ENCODE assay signal across 1 cellular context in the genomic region with DNA sequence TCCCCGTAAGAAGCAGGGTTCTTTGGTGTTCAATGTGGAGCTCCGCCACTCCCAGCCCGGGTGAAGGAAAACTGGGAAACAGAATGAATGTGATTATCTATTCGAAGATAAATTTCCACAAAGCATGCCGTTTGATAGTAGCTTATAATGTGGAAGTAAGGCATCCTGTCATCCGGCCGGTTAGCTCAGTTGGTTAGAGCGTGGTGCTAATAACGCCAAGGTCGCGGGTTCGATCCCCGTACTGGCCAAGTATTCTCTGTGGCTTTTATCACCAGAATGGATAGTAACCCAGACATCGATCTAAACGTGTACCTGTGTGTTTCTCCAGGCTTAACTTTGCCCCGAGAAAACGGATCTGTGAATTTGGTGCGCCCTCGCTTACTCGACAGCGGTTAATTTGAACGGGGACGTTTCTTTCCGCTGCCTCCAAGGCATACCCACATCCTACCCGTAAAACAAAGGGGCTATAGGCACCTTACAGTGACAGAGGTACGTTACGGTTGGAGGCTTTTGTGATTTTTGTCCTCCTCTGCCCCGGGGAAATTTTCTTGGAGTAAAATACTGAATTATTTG.
TF ChIP-seq lines count a peak whose summit lies in the region.

No MANE protein-coding gene starts in this region.

TF ChIP-seq in K562, 482 proteins besides CTCF, POLR2A, EP300 and RAD21 (continued from another document and continues in another):
- TF ChIP-seq, protein P1, sequence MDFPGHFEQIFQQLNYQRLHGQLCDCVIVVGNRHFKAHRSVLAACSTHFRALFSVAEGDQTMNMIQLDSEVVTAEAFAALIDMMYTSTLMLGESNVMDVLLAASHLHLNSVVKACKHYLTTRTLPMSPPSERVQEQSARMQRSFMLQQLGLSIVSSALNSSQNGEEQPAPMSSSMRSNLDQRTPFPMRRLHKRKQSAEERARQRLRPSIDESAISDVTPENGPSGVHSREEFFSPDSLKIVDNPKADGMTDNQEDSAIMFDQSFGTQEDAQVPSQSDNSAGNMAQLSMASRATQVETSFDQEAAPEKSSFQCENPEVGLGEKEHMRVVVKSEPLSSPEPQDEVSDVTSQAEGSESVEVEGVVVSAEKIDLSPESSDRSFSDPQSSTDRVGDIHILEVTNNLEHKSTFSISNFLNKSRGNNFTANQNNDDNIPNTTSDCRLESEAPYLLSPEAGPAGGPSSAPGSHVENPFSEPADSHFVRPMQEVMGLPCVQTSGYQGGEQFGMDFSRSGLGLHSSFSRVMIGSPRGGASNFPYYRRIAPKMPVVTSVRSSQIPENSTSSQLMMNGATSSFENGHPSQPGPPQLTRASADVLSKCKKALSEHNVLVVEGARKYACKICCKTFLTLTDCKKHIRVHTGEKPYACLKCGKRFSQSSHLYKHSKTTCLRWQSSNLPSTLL (IDR thresholded peaks at IDR 0.05), result peak; percentile 87
- TF ChIP-seq, protein P2, sequence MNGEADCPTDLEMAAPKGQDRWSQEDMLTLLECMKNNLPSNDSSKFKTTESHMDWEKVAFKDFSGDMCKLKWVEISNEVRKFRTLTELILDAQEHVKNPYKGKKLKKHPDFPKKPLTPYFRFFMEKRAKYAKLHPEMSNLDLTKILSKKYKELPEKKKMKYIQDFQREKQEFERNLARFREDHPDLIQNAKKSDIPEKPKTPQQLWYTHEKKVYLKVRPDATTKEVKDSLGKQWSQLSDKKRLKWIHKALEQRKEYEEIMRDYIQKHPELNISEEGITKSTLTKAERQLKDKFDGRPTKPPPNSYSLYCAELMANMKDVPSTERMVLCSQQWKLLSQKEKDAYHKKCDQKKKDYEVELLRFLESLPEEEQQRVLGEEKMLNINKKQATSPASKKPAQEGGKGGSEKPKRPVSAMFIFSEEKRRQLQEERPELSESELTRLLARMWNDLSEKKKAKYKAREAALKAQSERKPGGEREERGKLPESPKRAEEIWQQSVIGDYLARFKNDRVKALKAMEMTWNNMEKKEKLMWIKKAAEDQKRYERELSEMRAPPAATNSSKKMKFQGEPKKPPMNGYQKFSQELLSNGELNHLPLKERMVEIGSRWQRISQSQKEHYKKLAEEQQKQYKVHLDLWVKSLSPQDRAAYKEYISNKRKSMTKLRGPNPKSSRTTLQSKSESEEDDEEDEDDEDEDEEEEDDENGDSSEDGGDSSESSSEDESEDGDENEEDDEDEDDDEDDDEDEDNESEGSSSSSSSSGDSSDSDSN (IDR thresholded peaks at IDR 0.05; ENCODE audit: borderline replicate concordance in 1 of 2, low read depth in 2 of 2, low read length in 2 of 2), result peak; percentile 64 to 92; a peak in 3 of 4 replicates
- 0 out of 2 replicates have a peak, but pooled peaks have one; percentile 34 for TF ChIP-seq CC2D1A (IDR thresholded peaks at IDR 0.05)
- 0 out of 2 replicates have a peak, but pooled peaks have one; percentile 62 for TF ChIP-seq PTBP1 (IDR thresholded peaks at IDR 0.05; ENCODE audit: low read depth, low read length)
- TF ChIP-seq, protein P3, sequence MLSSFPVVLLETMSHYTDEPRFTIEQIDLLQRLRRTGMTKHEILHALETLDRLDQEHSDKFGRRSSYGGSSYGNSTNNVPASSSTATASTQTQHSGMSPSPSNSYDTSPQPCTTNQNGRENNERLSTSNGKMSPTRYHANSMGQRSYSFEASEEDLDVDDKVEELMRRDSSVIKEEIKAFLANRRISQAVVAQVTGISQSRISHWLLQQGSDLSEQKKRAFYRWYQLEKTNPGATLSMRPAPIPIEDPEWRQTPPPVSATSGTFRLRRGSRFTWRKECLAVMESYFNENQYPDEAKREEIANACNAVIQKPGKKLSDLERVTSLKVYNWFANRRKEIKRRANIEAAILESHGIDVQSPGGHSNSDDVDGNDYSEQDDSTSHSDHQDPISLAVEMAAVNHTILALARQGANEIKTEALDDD (IDR thresholded peaks at IDR 0.05), result peak; percentile 98
- TF ChIP-seq PHF20 (IDR thresholded peaks at IDR 0.05; ENCODE audit: partially characterized antibody), result peak; percentile 77
- peak; percentile 94 for TF ChIP-seq MTA1 (IDR thresholded peaks at IDR 0.05; ENCODE audit: borderline replicate concordance)
- peak; percentile 15; the same call in 1 of the 2 replicates for TF ChIP-seq SIN3B (IDR thresholded peaks at IDR 0.05; ENCODE audit: low read depth)
- no peak for TF ChIP-seq PCBP1 (IDR thresholded peaks at IDR 0.05; ENCODE audit: low read depth, low read length, poor library complexity, severe bottlenecking)
- TF ChIP-seq ZNF263 (CRISPR knock-in tag; IDR thresholded peaks at IDR 0.05; ENCODE audit: borderline replicate concordance), result peak; percentile 47; the same call in 1 of the 2 replicates
- TF ChIP-seq, protein P4, sequence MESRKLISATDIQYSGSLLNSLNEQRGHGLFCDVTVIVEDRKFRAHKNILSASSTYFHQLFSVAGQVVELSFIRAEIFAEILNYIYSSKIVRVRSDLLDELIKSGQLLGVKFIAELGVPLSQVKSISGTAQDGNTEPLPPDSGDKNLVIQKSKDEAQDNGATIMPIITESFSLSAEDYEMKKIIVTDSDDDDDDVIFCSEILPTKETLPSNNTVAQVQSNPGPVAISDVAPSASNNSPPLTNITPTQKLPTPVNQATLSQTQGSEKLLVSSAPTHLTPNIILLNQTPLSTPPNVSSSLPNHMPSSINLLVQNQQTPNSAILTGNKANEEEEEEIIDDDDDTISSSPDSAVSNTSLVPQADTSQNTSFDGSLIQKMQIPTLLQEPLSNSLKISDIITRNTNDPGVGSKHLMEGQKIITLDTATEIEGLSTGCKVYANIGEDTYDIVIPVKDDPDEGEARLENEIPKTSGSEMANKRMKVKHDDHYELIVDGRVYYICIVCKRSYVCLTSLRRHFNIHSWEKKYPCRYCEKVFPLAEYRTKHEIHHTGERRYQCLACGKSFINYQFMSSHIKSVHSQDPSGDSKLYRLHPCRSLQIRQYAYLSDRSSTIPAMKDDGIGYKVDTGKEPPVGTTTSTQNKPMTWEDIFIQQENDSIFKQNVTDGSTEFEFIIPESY (CRISPR knock-in tag; IDR thresholded peaks at IDR 0.05), result peak; percentile 90
- TF ChIP-seq, protein P5, sequence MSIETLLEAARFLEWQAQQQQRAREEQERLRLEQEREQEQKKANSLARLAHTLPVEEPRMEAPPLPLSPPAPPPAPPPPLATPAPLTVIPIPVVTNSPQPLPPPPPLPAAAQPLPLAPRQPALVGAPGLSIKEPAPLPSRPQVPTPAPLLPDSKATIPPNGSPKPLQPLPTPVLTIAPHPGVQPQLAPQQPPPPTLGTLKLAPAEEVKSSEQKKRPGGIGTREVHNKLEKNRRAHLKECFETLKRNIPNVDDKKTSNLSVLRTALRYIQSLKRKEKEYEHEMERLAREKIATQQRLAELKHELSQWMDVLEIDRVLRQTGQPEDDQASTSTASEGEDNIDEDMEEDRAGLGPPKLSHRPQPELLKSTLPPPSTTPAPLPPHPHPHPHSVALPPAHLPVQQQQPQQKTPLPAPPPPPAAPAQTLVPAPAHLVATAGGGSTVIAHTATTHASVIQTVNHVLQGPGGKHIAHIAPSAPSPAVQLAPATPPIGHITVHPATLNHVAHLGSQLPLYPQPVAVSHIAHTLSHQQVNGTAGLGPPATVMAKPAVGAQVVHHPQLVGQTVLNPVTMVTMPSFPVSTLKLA (conservative IDR thresholded peaks at IDR 0.05), result peak in 1 of 2 experiments; percentile 57
- peak; percentile 76 for TF ChIP-seq RBM25 (IDR thresholded peaks at IDR 0.05; ENCODE audit: low read depth, low read length, severe bottlenecking)
- TF ChIP-seq, protein P6, sequence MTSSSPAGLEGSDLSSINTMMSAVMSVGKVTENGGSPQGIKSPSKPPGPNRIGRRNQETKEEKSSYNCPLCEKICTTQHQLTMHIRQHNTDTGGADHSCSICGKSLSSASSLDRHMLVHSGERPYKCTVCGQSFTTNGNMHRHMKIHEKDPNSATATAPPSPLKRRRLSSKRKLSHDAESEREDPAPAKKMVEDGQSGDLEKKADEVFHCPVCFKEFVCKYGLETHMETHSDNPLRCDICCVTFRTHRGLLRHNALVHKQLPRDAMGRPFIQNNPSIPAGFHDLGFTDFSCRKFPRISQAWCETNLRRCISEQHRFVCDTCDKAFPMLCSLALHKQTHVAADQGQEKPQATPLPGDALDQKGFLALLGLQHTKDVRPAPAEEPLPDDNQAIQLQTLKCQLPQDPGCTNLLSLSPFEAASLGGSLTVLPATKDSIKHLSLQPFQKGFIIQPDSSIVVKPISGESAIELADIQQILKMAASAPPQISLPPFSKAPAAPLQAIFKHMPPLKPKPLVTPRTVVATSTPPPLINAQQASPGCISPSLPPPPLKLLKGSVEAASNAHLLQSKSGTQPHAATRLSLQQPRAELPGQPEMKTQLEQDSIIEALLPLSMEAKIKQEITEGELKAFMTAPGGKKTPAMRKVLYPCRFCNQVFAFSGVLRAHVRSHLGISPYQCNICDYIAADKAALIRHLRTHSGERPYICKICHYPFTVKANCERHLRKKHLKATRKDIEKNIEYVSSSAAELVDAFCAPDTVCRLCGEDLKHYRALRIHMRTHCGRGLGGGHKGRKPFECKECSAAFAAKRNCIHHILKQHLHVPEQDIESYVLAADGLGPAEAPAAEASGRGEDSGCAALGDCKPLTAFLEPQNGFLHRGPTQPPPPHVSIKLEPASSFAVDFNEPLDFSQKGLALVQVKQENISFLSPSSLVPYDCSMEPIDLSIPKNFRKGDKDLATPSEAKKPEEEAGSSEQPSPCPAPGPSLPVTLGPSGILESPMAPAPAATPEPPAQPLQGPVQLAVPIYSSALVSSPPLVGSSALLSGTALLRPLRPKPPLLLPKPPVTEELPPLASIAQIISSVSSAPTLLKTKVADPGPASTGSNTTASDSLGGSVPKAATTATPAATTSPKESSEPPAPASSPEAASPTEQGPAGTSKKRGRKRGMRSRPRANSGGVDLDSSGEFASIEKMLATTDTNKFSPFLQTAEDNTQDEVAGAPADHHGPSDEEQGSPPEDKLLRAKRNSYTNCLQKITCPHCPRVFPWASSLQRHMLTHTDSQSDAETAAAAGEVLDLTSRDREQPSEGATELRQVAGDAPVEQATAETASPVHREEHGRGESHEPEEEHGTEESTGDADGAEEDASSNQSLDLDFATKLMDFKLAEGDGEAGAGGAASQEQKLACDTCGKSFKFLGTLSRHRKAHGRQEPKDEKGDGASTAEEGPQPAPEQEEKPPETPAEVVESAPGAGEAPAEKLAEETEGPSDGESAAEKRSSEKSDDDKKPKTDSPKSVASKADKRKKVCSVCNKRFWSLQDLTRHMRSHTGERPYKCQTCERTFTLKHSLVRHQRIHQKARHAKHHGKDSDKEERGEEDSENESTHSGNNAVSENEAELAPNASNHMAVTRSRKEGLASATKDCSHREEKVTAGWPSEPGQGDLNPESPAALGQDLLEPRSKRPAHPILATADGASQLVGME (CRISPR knock-in tag; IDR thresholded peaks at IDR 0.05), result no peak
- peak in 1 of 2 experiments; percentile 83 for TF ChIP-seq NCOA2 (IDR thresholded peaks at IDR 0.05; ENCODE audit: partially characterized antibody in 2 of 2)
- TF ChIP-seq, protein P7, sequence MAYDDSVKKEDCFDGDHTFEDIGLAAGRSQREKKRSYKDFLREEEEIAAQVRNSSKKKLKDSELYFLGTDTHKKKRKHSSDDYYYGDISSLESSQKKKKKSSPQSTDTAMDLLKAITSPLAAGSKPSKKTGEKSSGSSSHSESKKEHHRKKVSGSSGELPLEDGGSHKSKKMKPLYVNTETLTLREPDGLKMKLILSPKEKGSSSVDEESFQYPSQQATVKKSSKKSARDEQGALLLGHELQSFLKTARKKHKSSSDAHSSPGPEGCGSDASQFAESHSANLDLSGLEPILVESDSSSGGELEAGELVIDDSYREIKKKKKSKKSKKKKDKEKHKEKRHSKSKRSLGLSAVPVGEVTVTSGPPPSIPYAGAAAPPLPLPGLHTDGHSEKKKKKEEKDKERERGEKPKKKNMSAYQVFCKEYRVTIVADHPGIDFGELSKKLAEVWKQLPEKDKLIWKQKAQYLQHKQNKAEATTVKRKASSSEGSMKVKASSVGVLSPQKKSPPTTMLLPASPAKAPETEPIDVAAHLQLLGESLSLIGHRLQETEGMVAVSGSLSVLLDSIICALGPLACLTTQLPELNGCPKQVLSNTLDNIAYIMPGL (CRISPR knock-in tag; IDR thresholded peaks at IDR 0.05), result peak; percentile 94; the same call in 1 of the 2 replicates
- peak; percentile 61; the same call in 1 of the 2 replicates for TF ChIP-seq FOXP1 (CRISPR knock-in tag; IDR thresholded peaks at IDR 0.05)
- TF ChIP-seq ZNF253 (CRISPR knock-in tag; conservative IDR thresholded peaks at IDR 0.05), result peak; percentile 80; the same call in 1 of the 2 replicates
- peak; percentile 79 for TF ChIP-seq CREM (IDR thresholded peaks at IDR 0.05; ENCODE audit: low read depth)
- TF ChIP-seq NR2C2 (CRISPR knock-in tag; IDR thresholded peaks at IDR 0.05), result peak; percentile 58
- TF ChIP-seq NR2C2 (tag; IDR thresholded peaks at IDR 0.05), result peak; percentile 70
- peak; percentile 21 for TF ChIP-seq ZBTB1 (CRISPR knock-in tag; IDR thresholded peaks at IDR 0.05; ENCODE audit: borderline replicate concordance, low read depth)
- TF ChIP-seq, protein P8, sequence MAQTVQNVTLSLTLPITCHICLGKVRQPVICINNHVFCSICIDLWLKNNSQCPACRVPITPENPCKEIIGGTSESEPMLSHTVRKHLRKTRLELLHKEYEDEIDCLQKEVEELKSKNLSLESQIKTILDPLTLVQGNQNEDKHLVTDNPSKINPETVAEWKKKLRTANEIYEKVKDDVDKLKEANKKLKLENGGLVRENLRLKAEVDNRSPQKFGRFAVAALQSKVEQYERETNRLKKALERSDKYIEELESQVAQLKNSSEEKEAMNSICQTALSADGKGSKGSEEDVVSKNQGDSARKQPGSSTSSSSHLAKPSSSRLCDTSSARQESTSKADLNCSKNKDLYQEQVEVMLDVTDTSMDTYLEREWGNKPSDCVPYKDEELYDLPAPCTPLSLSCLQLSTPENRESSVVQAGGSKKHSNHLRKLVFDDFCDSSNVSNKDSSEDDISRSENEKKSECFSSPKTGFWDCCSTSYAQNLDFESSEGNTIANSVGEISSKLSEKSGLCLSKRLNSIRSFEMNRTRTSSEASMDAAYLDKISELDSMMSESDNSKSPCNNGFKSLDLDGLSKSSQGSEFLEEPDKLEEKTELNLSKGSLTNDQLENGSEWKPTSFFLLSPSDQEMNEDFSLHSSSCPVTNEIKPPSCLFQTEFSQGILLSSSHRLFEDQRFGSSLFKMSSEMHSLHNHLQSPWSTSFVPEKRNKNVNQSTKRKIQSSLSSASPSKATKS (CRISPR knock-in tag; IDR thresholded peaks at IDR 0.05), result peak; percentile 56; the same call in 1 of the 2 replicates
- TF ChIP-seq, protein P9, sequence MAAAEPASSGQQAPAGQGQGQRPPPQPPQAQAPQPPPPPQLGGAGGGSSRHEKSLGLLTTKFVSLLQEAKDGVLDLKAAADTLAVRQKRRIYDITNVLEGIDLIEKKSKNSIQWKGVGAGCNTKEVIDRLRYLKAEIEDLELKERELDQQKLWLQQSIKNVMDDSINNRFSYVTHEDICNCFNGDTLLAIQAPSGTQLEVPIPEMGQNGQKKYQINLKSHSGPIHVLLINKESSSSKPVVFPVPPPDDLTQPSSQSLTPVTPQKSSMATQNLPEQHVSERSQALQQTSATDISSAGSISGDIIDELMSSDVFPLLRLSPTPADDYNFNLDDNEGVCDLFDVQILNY (CRISPR knock-in tag; IDR thresholded peaks at IDR 0.05), result peak; percentile 12
- TF ChIP-seq SIN3A (IDR thresholded peaks at IDR 0.05; ENCODE audit: borderline replicate concordance in 2 of 2, control insufficient read depth in 1 of 2, low read depth in 2 of 2, low read length in 2 of 2), result peak in 1 of 2 experiments; percentile 70; a peak in 1 of 4 replicates
